In genomic region chr2:3557588-3558204, GRCh38 we compare ENCODE assay signal across 8 cellular contexts.
DNase-seq lines count a peak whose midpoint lies in the region; ATAC-seq, FAIRE-seq and TF ChIP-seq lines count a peak whose summit lies in the region.

No MANE protein-coding gene starts in this region.

- H3K27me3 ChIP-seq in GM06990 (replicated peaks; ENCODE audit: control insufficient read depth, insufficient read depth, low read length) = no peaks in the 10 kb centered on the region
- no peaks in the 10 kb centered on the region for H3K27me3 ChIP-seq in muscle layer of colon (ENCODE audit: control insufficient read depth in 1 of 2, insufficient read depth in 2 of 2, low read length in 2 of 2)

- DNase-seq in GM06990 (ENCODE audit: extremely low read depth, insufficient read length) (no peak), choroid plexus epithelial cell (ENCODE audit: low read depth) (no peak), NCI-H1105 (lab: John Stamatoyannopoulos, UW) (no peak), NCI-H2081 treated with DMSO at 0.1 percent for 48 hours (lab: John Stamatoyannopoulos, UW) (no peak), RCC 7860 (ENCODE audit: low spot score) (no peak)

- H3K4me1 ChIP-seq in muscle layer of colon (ENCODE audit: insufficient read depth, low read length) = peaks cover 16% of the 10 kb centered on the region

- H3K36me3 ChIP-seq in GM06990 (ENCODE audit: control insufficient read depth, insufficient read depth, low read length) (peaks cover 4% of the 10 kb centered on the region), KOPT-K1 (ENCODE audit: insufficient read depth, low read length) (peaks cover 54% of the 10 kb centered on the region), muscle layer of colon (ENCODE audit: insufficient read depth, low read length) (peaks cover 22% of the 10 kb centered on the region)

- H3K9me3 ChIP-seq in KOPT-K1 (ENCODE audit: insufficient read depth, low read length, poor library complexity, severe bottlenecking) (no peaks in the 10 kb centered on the region), muscle layer of colon (ENCODE audit: low read length) (no peaks in the 10 kb centered on the region)

- peak overlapping the region; percentile 82 for H3K27ac ChIP-seq in KOPT-K1 (ENCODE audit: low read depth, low read length, poor library complexity, severe bottlenecking)
- H3K27ac ChIP-seq in muscle layer of colon (ENCODE audit: low read depth, low read length) = peak overlapping the region; percentile 87

- peak; percentile 19 for ATAC-seq in GM21737 (IDR thresholded peaks at IDR 0.05; ENCODE audit: unreplicated experiment)

- no peak for FAIRE-seq in RCC 7860 (lab: Jason Lieb, UNC)

- peak overlapping the region; percentile 87 for H3K4me3 ChIP-seq in GM06990 (replicated peaks; ENCODE audit: low read depth, low read length)
- H3K4me3 ChIP-seq in choroid plexus epithelial cell (ENCODE audit: low read depth, low read length) = peak overlapping the region; percentile 93
- H3K4me3 ChIP-seq in muscle layer of colon (ENCODE audit: low read depth in 1 of 2, low read length in 2 of 2) = peak overlapping the region; percentile 91 to 97

- H3K9ac ChIP-seq in muscle layer of colon (ENCODE audit: low read length) = peak overlapping the region; percentile 99

- TF ChIP-seq CTCF in GM06990 (IDR thresholded peaks at IDR 0.05; ENCODE audit: insufficient read depth, low read length, poor library complexity, severe bottlenecking) = no peak
- no peak for TF ChIP-seq CTCF in choroid plexus epithelial cell (conservative IDR thresholded peaks at IDR 0.05; ENCODE audit: low read depth, low read length)
